Comparison of ENCODE assay signal across 16 cellular contexts in the genomic region with DNA sequence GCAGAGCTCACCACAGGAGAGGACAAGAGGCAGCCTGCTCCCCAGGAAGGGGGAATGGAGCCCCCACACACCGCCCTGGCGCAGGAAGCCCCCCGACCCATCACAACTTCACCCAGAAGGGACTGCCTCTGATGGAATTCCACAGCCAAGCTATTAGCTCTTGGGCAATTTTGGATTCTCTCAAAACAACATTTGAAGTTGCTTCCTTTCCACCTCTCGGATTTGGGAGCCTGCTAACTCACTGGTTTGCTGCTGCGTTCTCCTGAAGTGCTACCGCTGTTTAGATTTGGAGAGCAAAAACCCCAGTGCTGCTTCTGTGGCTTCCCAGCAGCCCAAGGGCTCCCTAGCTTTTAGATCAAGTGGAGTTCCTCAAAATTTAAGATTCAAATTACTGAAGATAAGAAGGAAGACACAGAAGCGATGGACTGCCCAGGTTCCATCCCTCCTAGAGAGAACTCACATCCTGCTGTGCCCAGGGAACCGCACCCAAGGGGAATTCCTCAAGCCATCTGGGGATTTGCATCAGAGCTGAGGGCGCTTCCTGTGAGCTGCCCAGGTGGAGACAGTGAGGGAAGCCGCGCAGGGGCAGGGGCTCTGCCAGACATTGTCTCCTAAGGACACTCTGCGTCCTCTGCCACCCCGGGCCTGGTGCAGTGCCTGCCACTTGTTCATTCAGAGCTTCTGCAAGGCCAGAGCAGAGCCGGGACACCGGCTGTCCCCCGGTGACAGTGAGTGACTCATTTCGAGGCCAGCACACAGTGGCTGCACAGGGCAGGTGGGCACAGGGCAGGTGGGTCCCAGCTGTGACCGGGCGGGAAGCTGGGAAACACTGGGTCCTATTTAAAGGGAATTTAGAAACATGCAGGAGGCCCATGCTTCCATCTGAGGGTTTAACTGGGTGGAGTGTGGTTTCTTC. TPM values are rescaled to one million over a fixed set of nuclear protein-coding genes. Genes with fewer than 3 reads are reported as not detected.
DNase-seq lines count a peak whose midpoint lies in the region; ATAC-seq, FAIRE-seq and TF ChIP-seq lines count a peak whose summit lies in the region.
"Had no signal": no experiment of that assay in that cellular context is flagged by ENCODE, and none has a peak within 500 bp of the region (broad histone marks: within the 10 kb centered on the region; RNA-seq: fewer than 3 reads in every experiment).

No MANE protein-coding gene starts in this region.

- no peaks in the 10 kb centered on the region for H3K36me3 Mint-ChIP-seq in Caco-2 (ENCODE audit: insufficient read depth, unreplicated experiment)
- H3K36me3 Mint-ChIP-seq: activated naive CD8-positive, alpha-beta T cell treated with anti-CD3 and anti-CD28 coated beads for 36 hours had no signal

- no peaks in the 10 kb centered on the region for H3K27me3 ChIP-seq in Caco-2 (replicated peaks; ENCODE audit: control insufficient read depth, insufficient read depth, low read length)

- intact Hi-C loops in Caco-2 (cut with micrococcal nuclease; ENCODE audit: unreplicated experiment): loop anchor here (5.0 kb wide), 1 partner anchor 34 kb away; no protein-coding TSS in a partner anchor

- H3K4me1 ChIP-seq in Caco-2: peaks cover 38% of the 10 kb centered on the region

- H3K4me1 Mint-ChIP-seq in Caco-2 (ENCODE audit: low read depth, unreplicated experiment): peaks cover 31% of the 10 kb centered on the region

- peak; percentile 21 for FAIRE-seq in RCC 7860 (lab: Jason Lieb, UNC)
- FAIRE-seq: GM18507, TTC549 had no signal

- BruUV-seq in Caco-2 (replicated peaks; lab: Mats Ljungman, UMichigan): no TSS peak

- no peaks in the 10 kb centered on the region; the same call in 1 of the 2 replicates for H3K9me3 ChIP-seq in Caco-2

- no peak for ATAC-seq in GM19395 (IDR thresholded peaks at IDR 0.05; ENCODE audit: unreplicated experiment)
- ATAC-seq in GM21825 (IDR thresholded peaks at IDR 0.05; ENCODE audit: unreplicated experiment): no peak

- peaks cover 18% of the 10 kb centered on the region for H3K9me3 Mint-ChIP-seq in Caco-2 (ENCODE audit: unreplicated experiment)
- H3K9me3 Mint-ChIP-seq: activated naive CD8-positive, alpha-beta T cell treated with anti-CD3 and anti-CD28 coated beads for 36 hours; dendritic cell treated with granulocyte-macrophage colony-stimulating factor and Interleukin-4, amounts not matched to agents 40 ng/mL and 50 ng/mL, for 4 days had no signal

- H3K27ac Mint-ChIP-seq in Caco-2 (ENCODE audit: unreplicated experiment): peak overlapping the region; percentile 52
- H3K27ac Mint-ChIP-seq: activated naive CD8-positive, alpha-beta T cell treated with anti-CD3 and anti-CD28 coated beads for 36 hours; dendritic cell treated with granulocyte-macrophage colony-stimulating factor and Interleukin-4, amounts not matched to agents 40 ng/mL and 50 ng/mL, for 4 days had no signal

- H3K4me3 ChIP-seq in Caco-2 (ENCODE audit: low read depth, low read length): no peak overlapping the region

- POLR2A ChIA-PET in Caco-2 (lab: Charles Lee): interaction anchor here (0.6 kb wide), 2 partner anchors 98 to 136 kb away, joined by 3 read pairs; no protein-coding TSS in a partner anchor

- no peak for TF ChIP-seq CTCF in Caco-2 (IDR thresholded peaks at IDR 0.05; ENCODE audit: insufficient read depth in 1 of 2, low read depth in 1 of 2, low read length in 1 of 2, severe bottlenecking in 1 of 2, unreplicated experiment in 1 of 2)

- H3K27me3 Mint-ChIP-seq in Caco-2 (ENCODE audit: insufficient read depth, unreplicated experiment): no peaks in the 10 kb centered on the region

- CTCF ChIA-PET in Caco-2 (lab: Charles Lee): interaction anchor here (0.6 to 0.8 kb wide), 2 partner anchors 14 to 19 kb away, joined by 3 to 4 read pairs; no protein-coding TSS in a partner anchor

- H3K36me3 ChIP-seq in Caco-2 (ENCODE audit: control insufficient read depth, insufficient read depth, low read length): no peaks in the 10 kb centered on the region

- no peak for DNase-seq in Caco-2
- peak; percentile 44 for DNase-seq in RCC 7860 (ENCODE audit: low spot score)
- peak; percentile 77 for DNase-seq in glomerular visceral epithelial cell (ENCODE audit: extremely low spot score)
- peak; percentile 47 for DNase-seq in renal cortical epithelial cell (ENCODE audit: low read depth)
- no peak for DNase-seq in Ammon's horn (ENCODE audit: low spot score)
- DNase-seq in HuH-7.5 (ENCODE audit: low spot score): no peak
- DNase-seq: activated naive CD8-positive, alpha-beta T cell treated with anti-CD3 and anti-CD28 coated beads for 36 hours; midbrain; MV-4-11; NCI-H226; RPMI8226 had no signal

- no peak overlapping the region for H3K4me3 Mint-ChIP-seq in Caco-2 (ENCODE audit: unreplicated experiment)
- H3K4me3 Mint-ChIP-seq: activated naive CD8-positive, alpha-beta T cell treated with anti-CD3 and anti-CD28 coated beads for 36 hours; dendritic cell treated with granulocyte-macrophage colony-stimulating factor and Interleukin-4, amounts not matched to agents 40 ng/mL and 50 ng/mL, for 4 days had no signal

RNA-seq across cellular contexts. Expression of a gene that starts 45.5 kb away (rescaled TPM):
- 4.5 and 4.8 TPM in 2 replicates for total RNA-seq in Caco-2 (2022)
- 1,634 and 1,793 TPM in 2 replicates for total RNA-seq in renal cortical epithelial cell
- total RNA-seq: activated naive CD8-positive, alpha-beta T cell treated with anti-CD3 and anti-CD28 coated beads for 36 hours had no signal

RNA-seq across cellular contexts. Expression of a gene that starts 45.7 kb away (rescaled TPM):
- total RNA-seq in Caco-2 (2022) (17.1 and 19.2 TPM in 2 replicates), renal cortical epithelial cell (1,026 and 1,465 TPM in 2 replicates)
- total RNA-seq: activated naive CD8-positive, alpha-beta T cell treated with anti-CD3 and anti-CD28 coated beads for 36 hours had no signal

Comparison
In these comparisons a context has a peak if more than half of its experiments do, and no peak if none do; other contexts are left out.
1. DNase-seq: peak in RCC 7860 (single experiment), glomerular visceral epithelial cell (single experiment) and renal cortical epithelial cell (single experiment); none in Caco-2 (0 of 2), Ammon's horn (single experiment) and HuH-7.5 (single experiment).
2. RNA of a gene that starts 45.5 kb away (total RNA-seq): 1,634 to 1,793 TPM in renal cortical epithelial cell; 4.5 to 4.8 TPM in Caco-2; every median in the first group is over 100 times any median in the second.
3. RNA of a gene that starts 45.7 kb away (total RNA-seq): 1,026 to 1,465 TPM in renal cortical epithelial cell; 17.1 to 19.2 TPM in Caco-2; every median in the first group is over 10 times any median in the second.